Comparison of ENCODE assay signal across 9 cellular contexts in genomic region chr2:234290671-234291070, GRCh38.
DNase-seq lines count a peak whose midpoint lies in the region; ATAC-seq and TF ChIP-seq lines count a peak whose summit lies in the region.
"Had no signal": no experiment of that assay in that cellular context is flagged by ENCODE, and none has a peak within 500 bp of the region (broad histone marks: within the 10 kb centered on the region; RNA-seq: fewer than 3 reads in every experiment).

No MANE protein-coding gene starts in this region.

- CTCF ChIA-PET in WTC11 (lab: Charles Lee): interaction anchor here (0.9 to 1.1 kb wide), 2 partner anchors 155 to 205 kb away, joined by 3 to 5 read pairs; no protein-coding TSS in a partner anchor

- no peaks in the 10 kb centered on the region for H3K36me3 Mint-ChIP-seq in WTC11

- ATAC-seq in HG03442 (IDR thresholded peaks at IDR 0.05; ENCODE audit: unreplicated experiment): peak; percentile 58
- ATAC-seq in Right ventricle myocardium superior (ENCODE audit: poor library complexity): peak; percentile 25
- ATAC-seq in WTC11: no peak
- ATAC-seq: K562 had no signal

- intact Hi-C loops in Right ventricle myocardium superior (cut with DNase I): no loop called here

- DNase-seq in GM19238 (ENCODE audit: insufficient read length, low spot score): peak; percentile 35
- peak; percentile 77 to 81 for DNase-seq in activated CD4-positive, alpha-beta T cell treated with anti-CD3 and anti-CD28 coated beads, Interleukin-2, amount 50 U/mL, for 4 hours
- peak; percentile 52 for DNase-seq in Right ventricle myocardium superior
- DNase-seq in stimulated activated CD8-positive, alpha-beta memory T cell treated with anti-CD3 and anti-CD28 coated beads, Interleukin-15, amount 100 ng/mL, for 4 hours (ENCODE audit: low read depth in 2 of 2): peak; percentile 64 to 74
- DNase-seq in NCI-H2196 (lab: John Stamatoyannopoulos, UW; ENCODE audit: unreplicated experiment): no peak
- no peak for DNase-seq in WTC11 (ENCODE audit: low spot score)
- DNase-seq in DMS79 treated with DMSO at 0.1 percent for 48 hours (lab: John Stamatoyannopoulos, UW): no peak

- H3K4me1 Mint-ChIP-seq in WTC11: peaks cover 13% of the 10 kb centered on the region

- no peak for TF ChIP-seq CTCF in WTC11 (IDR thresholded peaks at IDR 0.05)

- no peak overlapping the region for H3K27ac Mint-ChIP-seq in WTC11

- H3K9me3 Mint-ChIP-seq in WTC11: 0 out of 2 replicates have a peak, but pooled peaks cover 6% of the 10 kb centered on the region

- no peaks in the 10 kb centered on the region for H3K27me3 Mint-ChIP-seq in WTC11 (ENCODE audit: low read depth)

- H3K4me3 Mint-ChIP-seq in WTC11: no peak overlapping the region

- POLR2A ChIA-PET in WTC11 (lab: Charles Lee): no interaction called here

TF ChIP-seq in WTC11, 78 proteins besides CTCF, POLR2A, EP300 and RAD21:
- TF ChIP-seq ARID4B (CRISPR knock-in tag; IDR thresholded peaks at IDR 0.05; ENCODE audit: borderline replicate concordance) (no peak), IRF2 (CRISPR knock-in tag; IDR thresholded peaks at IDR 0.05; ENCODE audit: borderline replicate concordance, low read depth) (no peak), RELA (CRISPR knock-in tag; IDR thresholded peaks at IDR 0.05; ENCODE audit: borderline replicate concordance) (no peak), CREB1 (CRISPR knock-in tag; IDR thresholded peaks at IDR 0.05) (no peak), MYBL2 (CRISPR knock-in tag; IDR thresholded peaks at IDR 0.05) (no peak), USF2 (CRISPR knock-in tag; IDR thresholded peaks at IDR 0.05) (no peak), ATF3 (CRISPR knock-in tag; conservative IDR thresholded peaks at IDR 0.05) (no peak), SOX15 (CRISPR knock-in tag; IDR thresholded peaks at IDR 0.05) (no peak)

Comparison
In these comparisons a context has a peak if more than half of its experiments do, and no peak if none do; other contexts are left out.
1. DNase-seq: peak in GM19238 (single experiment), activated CD4-positive, alpha-beta T cell treated with anti-CD3 and anti-CD28 coated beads, Interleukin-2, amount 50 U/mL, for 4 hours (2 of 2), Right ventricle myocardium superior (single experiment) and stimulated activated CD8-positive, alpha-beta memory T cell treated with anti-CD3 and anti-CD28 coated beads, Interleukin-15, amount 100 ng/mL, for 4 hours (2 of 2); none in NCI-H2196 (single experiment), WTC11 (single experiment) and DMS79 treated with DMSO at 0.1 percent for 48 hours (single experiment).